In the genomic region with DNA sequence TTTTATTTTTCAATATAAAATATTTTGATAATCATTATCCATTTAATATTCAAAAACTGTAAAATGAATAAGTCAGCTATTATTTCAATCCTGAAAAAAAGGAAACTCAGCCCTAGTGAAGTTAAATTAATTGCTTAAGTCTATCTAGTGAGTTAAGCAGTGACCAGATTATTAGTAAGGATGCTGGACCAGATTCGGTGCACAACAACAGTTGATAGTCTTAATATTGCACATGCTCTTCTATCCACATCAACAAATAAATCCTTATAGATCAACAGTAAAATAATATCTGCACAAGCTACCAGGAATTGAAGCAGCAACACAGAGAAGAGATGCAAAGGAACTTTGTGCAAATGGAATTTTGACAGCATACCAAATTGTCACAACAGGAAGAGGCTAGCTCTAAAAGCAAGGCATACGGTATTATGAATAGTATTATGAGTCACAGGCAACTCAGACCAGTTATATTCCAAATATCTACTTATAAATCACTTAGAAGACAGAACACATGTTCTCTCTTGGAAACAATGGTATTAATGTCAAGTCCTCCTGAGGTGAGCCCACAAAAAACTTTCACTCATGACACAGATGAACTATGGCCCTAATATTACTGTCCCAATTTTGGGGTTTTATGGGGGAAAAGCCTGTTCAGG, we compare ENCODE assay signal across 12 cellular contexts. TPM values are rescaled to one million over a fixed set of nuclear protein-coding genes. Genes with fewer than 3 reads are reported as not detected.
DNase-seq lines count a peak whose midpoint lies in the region; ATAC-seq, FAIRE-seq and TF ChIP-seq lines count a peak whose summit lies in the region.
"Had no signal": no experiment of that assay in that cellular context is flagged by ENCODE, and none has a peak within 500 bp of the region (broad histone marks: within the 10 kb centered on the region; RNA-seq: fewer than 3 reads in every experiment).

No MANE protein-coding gene starts in this region.

- H3K27ac Mint-ChIP-seq in CD14-positive monocyte (peak overlapping the region in 4 of 7 donors; percentile 3 to 54 (median 18)), chondrocyte (ENCODE audit: unreplicated experiment) (peak overlapping the region; percentile 41), memory B cell (peak overlapping the region; percentile 85)

- no peak for FAIRE-seq in HTR-8/SVneo (lab: Jason Lieb, UNC)

- DNase-seq in CD14-positive monocyte (ENCODE audit: low spot score): no peak
- peak; percentile 22 for DNase-seq in HTR-8/SVneo (ENCODE audit: insufficient read length, low spot score)
- DNase-seq in chondrocyte (ENCODE audit: low spot score): no peak
- no peak for DNase-seq in memory B cell (ENCODE audit: low spot score in 2 of 2)
- no peak for DNase-seq in SIG-M5 treated with dmso at 0.1 percent for 504 hours (lab: John Stamatoyannopoulos, UW; ENCODE audit: unreplicated experiment)
- no peak for DNase-seq in superior temporal gyrus (ENCODE audit: extremely low spot score)
- DNase-seq in SK-N-DZ (ENCODE audit: low spot score): no peak
- DNase-seq: central memory CD4-positive, alpha-beta T cell; heart right ventricle; midbrain had no signal

- H3K4me1 Mint-ChIP-seq in CD14-positive monocyte: peaks cover 3% of the 10 kb centered on the region
- H3K4me1 Mint-ChIP-seq in chondrocyte (ENCODE audit: low read depth): peaks cover 13% of the 10 kb centered on the region
- H3K4me1 Mint-ChIP-seq in memory B cell: peaks cover 13% of the 10 kb centered on the region

- TF ChIP-seq CTCF in CD14-positive monocyte (IDR thresholded peaks at IDR 0.05) (no peak), chondrocyte (IDR thresholded peaks at IDR 0.05) (no peak)

- ATAC-seq in memory B cell (ENCODE audit: low read depth) (no peak), HG03442 (IDR thresholded peaks at IDR 0.05; ENCODE audit: unreplicated experiment) (no peak)

- H3K9me3 Mint-ChIP-seq in CD14-positive monocyte: peaks cover 0 to 5% (median 0%) of the 10 kb centered on the region in 7 donors
- peaks cover 7% of the 10 kb centered on the region for H3K9me3 Mint-ChIP-seq in chondrocyte (ENCODE audit: low read depth)
- H3K9me3 Mint-ChIP-seq in memory B cell: peaks cover 6% of the 10 kb centered on the region

- intact Hi-C loops in CD14-positive monocyte (cut with micrococcal nuclease): no loop called here

- H3K27me3 Mint-ChIP-seq in CD14-positive monocyte (ENCODE audit: low read depth in 3 of 3) (no peaks in the 10 kb centered on the region), chondrocyte (ENCODE audit: low read depth) (no peaks in the 10 kb centered on the region), memory B cell (no peaks in the 10 kb centered on the region)

- H3K4me3 Mint-ChIP-seq in CD14-positive monocyte (no peak overlapping the region), chondrocyte (ENCODE audit: unreplicated experiment) (no peak overlapping the region), memory B cell (no peak overlapping the region)

- H3K36me3 Mint-ChIP-seq in CD14-positive monocyte: peaks cover 39 to 48% of the 10 kb centered on the region in 2 donors
- peaks cover 12% of the 10 kb centered on the region for H3K36me3 Mint-ChIP-seq in chondrocyte (ENCODE audit: low read depth)
- H3K36me3 Mint-ChIP-seq in memory B cell: peaks cover 24% of the 10 kb centered on the region

RNA-seq across cellular contexts. Expression of gene VPS13C, which starts 24.9 kb away (rescaled TPM):
- polyA plus RNA-seq in CD14-positive monocyte: 10 to 100 TPM; 12.0 to 18.4 TPM
- 46.0 to 53.0 TPM (median 49.2 TPM) in 3 replicates for total RNA-seq in chondrocyte
- 11.1 and 13.0 TPM in 2 replicates for polyA plus RNA-seq in SK-N-DZ (2014; cell fraction: cytosol; rRNA removed)
- polyA plus RNA-seq in SK-N-DZ (2014; cell fraction: nucleus; rRNA removed): 32.0 and 57.0 TPM in 2 replicates

RNA-seq across cellular contexts. Expression of gene C2CD4A, which starts 31.4 kb away (rescaled TPM):
- polyA plus RNA-seq in CD14-positive monocyte: not detected
- total RNA-seq in chondrocyte: 0.10 TPM in 1 of 3 replicates, not detected in the others
- 0.30 TPM in 1 of 2 replicates, not detected in the other for polyA plus RNA-seq in SK-N-DZ (2014; cell fraction: cytosol; rRNA removed)
- 0.20 TPM in 1 of 2 replicates, not detected in the other for polyA plus RNA-seq in SK-N-DZ (2014; cell fraction: nucleus; rRNA removed)
- total RNA-seq: OCI-LY7 had no signal

Comparison
In these comparisons a context has a peak if more than half of its experiments do, and no peak if none do; other contexts are left out.
1. H3K27ac Mint-ChIP-seq: peak in every context shown above with its lines; median percentile 85 in memory B cell; 41 in chondrocyte; 18 in CD14-positive monocyte.